In the genomic region with DNA sequence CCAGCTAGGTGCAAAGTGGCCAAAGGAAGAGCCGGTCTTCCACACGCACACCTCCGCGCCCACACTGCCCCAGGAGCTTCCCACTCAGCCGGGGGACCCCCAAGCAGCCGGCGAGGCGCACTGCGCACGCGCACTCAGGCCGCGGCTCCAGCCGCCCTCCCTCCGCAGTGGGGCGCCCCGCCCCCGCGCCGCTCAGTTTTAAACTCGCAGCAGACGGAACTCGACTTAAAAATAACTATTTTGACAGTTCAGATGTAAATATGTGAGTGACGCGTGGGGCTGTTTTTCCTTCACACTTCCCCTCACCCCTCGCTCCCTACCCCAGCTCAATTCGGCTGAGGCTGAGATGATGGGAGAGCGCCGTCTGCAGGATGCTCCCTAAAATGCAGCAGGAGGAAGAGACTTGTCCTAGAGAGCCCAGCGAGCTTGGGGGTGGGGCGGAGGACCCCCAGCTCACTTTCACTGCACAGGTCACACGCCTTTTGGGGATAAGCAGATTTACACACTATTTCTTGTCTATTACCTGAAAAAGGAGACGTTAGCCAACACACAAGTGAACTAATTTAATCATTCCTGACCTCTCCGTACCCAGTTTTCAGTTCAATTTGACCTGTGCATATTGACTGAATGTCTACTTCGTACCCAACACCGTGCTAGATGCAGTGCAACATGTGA, we compare ENCODE assay signal across 8 cellular contexts. TPM values are rescaled to one million over a fixed set of nuclear protein-coding genes. Genes with fewer than 3 reads are reported as not detected.
DNase-seq lines count a peak whose midpoint lies in the region; ATAC-seq and TF ChIP-seq lines count a peak whose summit lies in the region.

No MANE protein-coding gene starts in this region.

- peak overlapping the region; percentile 38 for H3K4me3 ChIP-seq in CD4-positive, CD25-positive, alpha-beta regulatory T cell (ENCODE audit: low read depth, low read length)
- H3K4me3 ChIP-seq in IMR-90 (ENCODE audit: insufficient read depth, low read depth, low read length) (peak overlapping the region; percentile 48), choroid plexus epithelial cell (ENCODE audit: low read depth, low read length) (peak overlapping the region; percentile 56)

- no peaks in the 10 kb centered on the region for H3K9me1 ChIP-seq in IMR-90 (ENCODE audit: insufficient read depth, low read length)

- H3K9me3 Mint-ChIP-seq in CD4-positive, CD25-positive, alpha-beta regulatory T cell = no peaks in the 10 kb centered on the region
- no peaks in the 10 kb centered on the region for H3K9me3 Mint-ChIP-seq in activated CD4-positive, alpha-beta T cell treated with anti-CD3 and anti-CD28 coated beads for 36 hours (ENCODE audit: low read depth)

- no peaks in the 10 kb centered on the region for H3K36me3 Mint-ChIP-seq in CD4-positive, CD25-positive, alpha-beta regulatory T cell
- no peaks in the 10 kb centered on the region for H3K36me3 Mint-ChIP-seq in activated CD4-positive, alpha-beta T cell treated with anti-CD3 and anti-CD28 coated beads for 36 hours (ENCODE audit: low read depth)

- peak overlapping the region; percentile 90 for H3K4me2 ChIP-seq in IMR-90 (ENCODE audit: low read depth, low read length)

- H2BK120ac ChIP-seq in IMR-90 (ENCODE audit: low read depth, low read length) = no peak overlapping the region

- TF ChIP-seq CTCF in IMR-90 (conservative IDR thresholded peaks at IDR 0.05; ENCODE audit: low read depth, low read length) = peak; percentile 75
- TF ChIP-seq CTCF in choroid plexus epithelial cell (conservative IDR thresholded peaks at IDR 0.05; ENCODE audit: low read depth, low read length) = peak; percentile 97

- H3K18ac ChIP-seq in IMR-90 (ENCODE audit: low read depth, low read length) = no peak overlapping the region

- no peak overlapping the region for H2BK20ac ChIP-seq in IMR-90 (ENCODE audit: low read depth, low read length)

- no peaks in the 10 kb centered on the region for H3K79me1 ChIP-seq in IMR-90 (ENCODE audit: low read depth in 1 of 2, low read length in 2 of 2)

- no peak overlapping the region for H2AK9ac ChIP-seq in IMR-90 (replicated peaks; ENCODE audit: low read depth, low read length, poor library complexity)

- peaks cover 0 to 20% (median 8%) of the 10 kb centered on the region in 4 donors for H3K4me1 Mint-ChIP-seq in CD4-positive, CD25-positive, alpha-beta regulatory T cell
- peaks cover 6% of the 10 kb centered on the region for H3K4me1 Mint-ChIP-seq in activated CD4-positive, alpha-beta T cell treated with anti-CD3 and anti-CD28 coated beads for 36 hours

- peak; percentile 72 for TF ChIP-seq RAD21 in IMR-90 (IDR thresholded peaks at IDR 0.05; ENCODE audit: low read length)

- H3K23ac ChIP-seq in IMR-90 (ENCODE audit: low read depth, low read length) = no peak overlapping the region

- H3K9ac ChIP-seq in IMR-90 (ENCODE audit: low read depth, low read length) = peak overlapping the region; percentile 21

- H3K9me3 ChIP-seq in CD4-positive, CD25-positive, alpha-beta regulatory T cell (ENCODE audit: control insufficient read depth in 2 of 2, low read length in 2 of 2) = no peaks in the 10 kb centered on the region
- no peaks in the 10 kb centered on the region for H3K9me3 ChIP-seq in IMR-90 (ENCODE audit: control insufficient read depth, insufficient read depth, low read length)

- no peak overlapping the region for H3K4ac ChIP-seq in IMR-90 (ENCODE audit: low read depth, low read length)

- H4K8ac ChIP-seq in IMR-90 (ENCODE audit: low read depth in 2 of 2, low read length in 2 of 2) = 0 out of 4 replicates have a peak overlapping the region, but pooled peaks of 1 of the 2 experiments have one; percentile 42

- CTCF ChIA-PET in IMR-90 (lab: Yijun Ruan, JAX) = interaction anchor here (0.6 to 1.4 kb wide), 11 partner anchors 9 to 106 kb away, joined by 3 to 8 read pairs (median 3); a partner anchor contains a TSS
- CTCF ChIA-PET in activated CD4-positive, alpha-beta T cell treated with anti-CD3 and anti-CD28 coated beads for 36 hours (lab: Charles Lee) = interaction anchor here (0.6 to 3.1 kb wide), 17 partner anchors 9 to 202 kb away, joined by 3 to 23 read pairs (median 3); a partner anchor contains a TSS

- H3K27ac Mint-ChIP-seq in CD4-positive, CD25-positive, alpha-beta regulatory T cell = peak overlapping the region; percentile 80 to 90 (median 89)
- peak overlapping the region; percentile 67 for H3K27ac Mint-ChIP-seq in activated CD4-positive, alpha-beta T cell treated with anti-CD3 and anti-CD28 coated beads for 36 hours

- H3K14ac ChIP-seq in IMR-90 (replicated peaks; ENCODE audit: low read depth, low read length) = no peak overlapping the region

- no peaks in the 10 kb centered on the region for H4K20me1 ChIP-seq in IMR-90 (ENCODE audit: insufficient read depth, low read length)

- WGBS in IMR-90 (ENCODE audit: extremely low coverage in 2 of 2, insufficient read length in 1 of 2), 2 experiments = 22% methylated on average over 6 of the region's 36 CpGs; no CpG with 5 or more reads in 1 of the 2 experiments

- no peaks in the 10 kb centered on the region for H3K36me3 ChIP-seq in CD4-positive, CD25-positive, alpha-beta regulatory T cell (ENCODE audit: control insufficient read depth, insufficient read depth, low read length)
- no peaks in the 10 kb centered on the region for H3K36me3 ChIP-seq in IMR-90 (ENCODE audit: control insufficient read depth, insufficient read depth, low read length)

- DNase-seq in CD4-positive, CD25-positive, alpha-beta regulatory T cell = peak; percentile 10 to 61 (median 54)
- peak; percentile 33 for DNase-seq in IMR-90
- DNase-seq in activated CD4-positive, alpha-beta T cell treated with anti-CD3 and anti-CD28 coated beads for 36 hours = peak; percentile 71
- peak; percentile 58 for DNase-seq in choroid plexus epithelial cell (ENCODE audit: low read depth)
- peak; percentile 89 for DNase-seq in left kidney (ENCODE audit: low read depth, low spot score)
- DNase-seq in stimulated activated CD4-positive, alpha-beta T cell treated with anti-CD3 and anti-CD28 coated beads, Interleukin-2, amount 100 ng/mL, for 24 hours = peak; percentile 57 to 68
- DNase-seq in NCI-H2107 treated with DMSO at 0.1 percent for 48 hours (lab: John Stamatoyannopoulos, UW; ENCODE audit: unreplicated experiment) = no peak

- POLR2A ChIA-PET in IMR-90 (lab: Charles Lee; ENCODE audit: unreplicated experiment) = no interaction called here
- POLR2A ChIA-PET in activated CD4-positive, alpha-beta T cell treated with anti-CD3 and anti-CD28 coated beads for 36 hours (lab: Charles Lee) = interaction anchor here (0.6 kb wide), 2 partner anchors 12 to 22 kb away, joined by 7 to 10 read pairs; no protein-coding TSS in a partner anchor

- H2AK5ac ChIP-seq in IMR-90 (ENCODE audit: low read depth, low read length) = no peak overlapping the region

- intact Hi-C loops in IMR-90 (cut with micrococcal nuclease) = loop anchor here (2.0 to 5.0 kb wide), 2 partner anchors 76 to 158 kb away; no protein-coding TSS in a partner anchor
- intact Hi-C loops in activated CD4-positive, alpha-beta T cell treated with anti-CD3 and anti-CD28 coated beads for 36 hours (cut with DNase I, micrococcal nuclease) = loop anchor here in 1 of 2 experiments (1.0 to 2.0 kb wide), 3 partner anchors 34 to 76 kb away; no protein-coding TSS in a partner anchor

- dilution Hi-C loops in IMR-90 (cut with HindIII; ENCODE audit: low sequenced_read_pairs, unreplicated experiment) = no loop called here

- no TSS peak for BruUV-seq in IMR-90 (replicated peaks; lab: Mats Ljungman, UMichigan)

- H3K4me3 Mint-ChIP-seq in CD4-positive, CD25-positive, alpha-beta regulatory T cell = peak overlapping the region; percentile 66 to 87 (median 77)
- H3K4me3 Mint-ChIP-seq in activated CD4-positive, alpha-beta T cell treated with anti-CD3 and anti-CD28 coated beads for 36 hours = peak overlapping the region; percentile 73

- peak overlapping the region; percentile 92 for H2AFZ ChIP-seq in IMR-90 (replicated peaks; ENCODE audit: low read length, poor library complexity)

- H3K27me3 ChIP-seq in CD4-positive, CD25-positive, alpha-beta regulatory T cell (ENCODE audit: control insufficient read depth, insufficient read depth, low read length) = peaks cover 4% of the 10 kb centered on the region
- peaks cover 75% of the 10 kb centered on the region for H3K27me3 ChIP-seq in IMR-90 (ENCODE audit: control insufficient read depth, insufficient read depth, low read length)

- no peak overlapping the region for H2BK15ac ChIP-seq in IMR-90 (ENCODE audit: low read depth, low read length)

- no peak overlapping the region for H3K56ac ChIP-seq in IMR-90 (ENCODE audit: extremely low read depth, insufficient read depth, low read length)

- no peak overlapping the region for H2BK5ac ChIP-seq in IMR-90 (ENCODE audit: low read depth, low read length, poor library complexity, severe bottlenecking)

- peaks cover 39% of the 10 kb centered on the region for H3K27me3 Mint-ChIP-seq in CD4-positive, CD25-positive, alpha-beta regulatory T cell
- H3K27me3 Mint-ChIP-seq in activated CD4-positive, alpha-beta T cell treated with anti-CD3 and anti-CD28 coated beads for 36 hours = peaks cover 16% of the 10 kb centered on the region

- H3K4me1 ChIP-seq in CD4-positive, CD25-positive, alpha-beta regulatory T cell (ENCODE audit: control insufficient read depth, insufficient read depth, low read length, poor library complexity, severe bottlenecking) = peaks cover 9% of the 10 kb centered on the region
- H3K4me1 ChIP-seq in IMR-90 (ENCODE audit: control insufficient read depth, insufficient read depth, low read length) = no peaks in the 10 kb centered on the region

- H3K27ac ChIP-seq in CD4-positive, CD25-positive, alpha-beta regulatory T cell (ENCODE audit: insufficient read depth, low read length, poor library complexity, severe bottlenecking) = no peak overlapping the region
- no peak overlapping the region for H3K27ac ChIP-seq in IMR-90 (ENCODE audit: insufficient read depth, low read length)

- ATAC-seq in CD4-positive, CD25-positive, alpha-beta regulatory T cell (ENCODE audit: low read depth in 2 of 2) = peak; percentile 52 to 66
- ATAC-seq in IMR-90 (ENCODE audit: low read depth) = peak; percentile 91
- ATAC-seq in activated CD4-positive, alpha-beta T cell treated with anti-CD3 and anti-CD28 coated beads for 36 hours = peak; percentile 82
- no peak for ATAC-seq in GM18867 (IDR thresholded peaks at IDR 0.05; ENCODE audit: unreplicated experiment)

- H4K91ac ChIP-seq in IMR-90 (ENCODE audit: insufficient read depth, low read depth, low read length) = no peak overlapping the region

- TF ChIP-seq POLR2A in IMR-90 (IDR thresholded peaks at IDR 0.05; ENCODE audit: low read depth, low read length) = no peak

- H4K5ac ChIP-seq in IMR-90 (ENCODE audit: low read depth, low read length) = no peak overlapping the region

- in situ Hi-C loops in IMR-90 (cut with MboI; ENCODE audit: low sequenced_read_pairs) = no loop called here

RNA-seq across cellular contexts. Expression of a gene that starts 8.9 kb away (rescaled TPM):
- not detected for total RNA-seq in CD4-positive, CD25-positive, alpha-beta regulatory T cell
- not detected for polyA plus RNA-seq in CD4-positive, CD25-positive, alpha-beta regulatory T cell
- total RNA-seq in IMR-90 (2012; rRNA removed) = not detected in 2 replicates
- not detected in 2 replicates for polyA plus RNA-seq in IMR-90 (2012; rRNA removed)
- not detected in 2 replicates for polyA plus RNA-seq in IMR-90 (2012; cell fraction: cytosol; rRNA removed)
- polyA plus RNA-seq in IMR-90 (2012; cell fraction: nucleus; rRNA removed; ENCODE audit: low replicate concordance) = not detected in 2 replicates
- total RNA-seq in activated CD4-positive, alpha-beta T cell treated with anti-CD3 and anti-CD28 coated beads for 36 hours = under 1 TPM; 0.66 to 0.79 TPM

RNA-seq across cellular contexts. Expression of a gene that starts 25.1 kb away (rescaled TPM):
- 0.15 TPM for total RNA-seq in CD4-positive, CD25-positive, alpha-beta regulatory T cell
- not detected for polyA plus RNA-seq in CD4-positive, CD25-positive, alpha-beta regulatory T cell
- under 0.01 TPM in 1 of 2 replicates, not detected in the other for total RNA-seq in IMR-90 (2012; rRNA removed)
- 0.03 and 0.05 TPM in 2 replicates for polyA plus RNA-seq in IMR-90 (2012; rRNA removed)
- 0.01 and 0.03 TPM in 2 replicates for polyA plus RNA-seq in IMR-90 (2012; cell fraction: cytosol; rRNA removed)
- 0.14 and 0.34 TPM in 2 replicates for polyA plus RNA-seq in IMR-90 (2012; cell fraction: nucleus; rRNA removed; ENCODE audit: low replicate concordance)
- under 1 TPM; 0.25 to 0.32 TPM for total RNA-seq in activated CD4-positive, alpha-beta T cell treated with anti-CD3 and anti-CD28 coated beads for 36 hours
